ENCODE assay signal across 30 cellular contexts in genomic region chr13:44812818-44813217, GRCh38.
A peak's percentile ranks its signal among the peaks of the same experiment; 100 is the strongest.
DNase-seq lines count a peak whose midpoint lies in the region; ATAC-seq and TF ChIP-seq lines count a peak whose summit lies in the region.
"Had no signal": no experiment of that assay in that cellular context is flagged by ENCODE, and none has a peak within 500 bp of the region (broad histone marks: within the 10 kb centered on the region; RNA-seq: fewer than 3 reads in every experiment).

No MANE protein-coding gene starts in this region.

- H4K20me1 ChIP-seq in Karpas-422 (ENCODE audit: insufficient read depth, low read depth, low read length) (no peaks in the 10 kb centered on the region), smooth muscle cell (ENCODE audit: low read depth) (no peaks in the 10 kb centered on the region)

- POLR2A ChIA-PET in activated CD4-positive, alpha-beta memory T cell treated with anti-CD3 and anti-CD28 coated beads for 36 hours (lab: Charles Lee), result no interaction called here

- peak; percentile 11 for DNase-seq in Karpas-422
- no peak for DNase-seq in chondrocyte (ENCODE audit: low spot score)
- DNase-seq in fibroblast of pulmonary artery (ENCODE audit: low read depth), result peak; percentile 59
- no peak for DNase-seq in smooth muscle cell (lab: John Stamatoyannopoulos, UW; ENCODE audit: unreplicated experiment)
- DNase-seq in activated gamma-delta T cell (lab: John Stamatoyannopoulos, UW), result no peak
- DNase-seq in activated CD4-positive, alpha-beta memory T cell treated with anti-CD3 and anti-CD28 coated beads for 36 hours, result no peak
- DNase-seq in NCI-H1092 (lab: John Stamatoyannopoulos, UW), result no peak
- DNase-seq: activated CD4-positive, alpha-beta T cell treated with anti-CD3 and anti-CD28 coated beads, Interleukin-2, amount 50 U/mL, for 48 hours; activated CD4-positive, CD25-positive, alpha-beta regulatory T cell treated with anti-CD3 and anti-CD28 coated beads, Interleukin-2, amount 50 U/mL, for 72 hours; activated CD8-positive, alpha-beta memory T cell treated with anti-CD3 and anti-CD28 coated beads, Interleukin-2, amount 50 U/mL, for 48 hours; activated naive CD4-positive, alpha-beta T cell treated with anti-CD3 and anti-CD28 coated beads for 36 hours; effector CD8-positive, alpha-beta T cell; gastrocnemius medialis; GOT3; hippocampal formation; mammary epithelial cell; mucosa of descending colon; natural killer cell; NCI-H1417 treated with DMSO at 0.1 percent for 48 hours; nucleus accumbens; SK-N-SH; stimulated activated naive B cell treated with anti-CD40 and anti-IgM and Interleukin-4, amounts not matched to agents 10 μg/mL and 1 μg/mL and 100 μg/mL, for 72 hours; substantia nigra had no signal

- H3K9me3 ChIP-seq in Karpas-422 (ENCODE audit: low read length), result no peaks in the 10 kb centered on the region
- no peaks in the 10 kb centered on the region for H3K9me3 ChIP-seq in smooth muscle cell (replicated peaks; ENCODE audit: low read depth)
- H3K9me3 ChIP-seq: breast epithelium, gastrocnemius medialis, mucosa of descending colon, SK-N-SH had no signal

- H3K27ac Mint-ChIP-seq in chondrocyte (ENCODE audit: unreplicated experiment), result peak overlapping the region; percentile 58
- H3K27ac Mint-ChIP-seq in activated CD4-positive, alpha-beta memory T cell treated with anti-CD3 and anti-CD28 coated beads for 36 hours, result no peak overlapping the region
- H3K27ac Mint-ChIP-seq: activated naive CD4-positive, alpha-beta T cell treated with anti-CD3 and anti-CD28 coated beads for 36 hours; activated T-helper 1 cell treated with anti-CD3 and anti-CD28 coated beads, Interleukin-12 subunit alpha, Interleukin-12 subunit beta, Interleukin-2, Interleukin-4 antibody, amounts not matched to agents 30 ng/mL and 10 ng/mL and 1 ng/mL, durations not matched to agents 14 hours and 24 hours and 36 hours; CD14-positive monocyte; natural killer cell; stimulated activated naive B cell treated with anti-CD40 and anti-IgM and Interleukin-4, amounts not matched to agents 10 μg/mL and 1 μg/mL and 100 μg/mL, for 72 hours; T-helper 1 cell treated with Interleukin-12 subunit alpha and Interleukin-12 subunit beta and Interleukin-4 antibody, amounts not matched to agents 30 μg/mL and 1 μg/mL, for 36 hours had no signal

- intact Hi-C loops in activated CD4-positive, alpha-beta memory T cell treated with anti-CD3 and anti-CD28 coated beads for 36 hours (cut with micrococcal nuclease), result no loop called here

- H3K9me3 Mint-ChIP-seq in chondrocyte (ENCODE audit: low read depth), result no peaks in the 10 kb centered on the region
- no peaks in the 10 kb centered on the region for H3K9me3 Mint-ChIP-seq in activated CD4-positive, alpha-beta memory T cell treated with anti-CD3 and anti-CD28 coated beads for 36 hours
- H3K9me3 Mint-ChIP-seq: activated naive CD4-positive, alpha-beta T cell treated with anti-CD3 and anti-CD28 coated beads for 36 hours; activated T-helper 1 cell treated with anti-CD3 and anti-CD28 coated beads, Interleukin-12 subunit alpha, Interleukin-12 subunit beta, Interleukin-2, Interleukin-4 antibody, amounts not matched to agents 30 ng/mL and 10 ng/mL and 1 ng/mL, durations not matched to agents 14 hours and 24 hours and 36 hours; CD14-positive monocyte; natural killer cell; stimulated activated naive B cell treated with anti-CD40 and anti-IgM and Interleukin-4, amounts not matched to agents 10 μg/mL and 1 μg/mL and 100 μg/mL, for 72 hours; T-helper 1 cell treated with Interleukin-12 subunit alpha and Interleukin-12 subunit beta and Interleukin-4 antibody, amounts not matched to agents 30 μg/mL and 1 μg/mL, for 36 hours had no signal

- no peaks in the 10 kb centered on the region for H3K36me3 Mint-ChIP-seq in chondrocyte (ENCODE audit: low read depth)
- no peaks in the 10 kb centered on the region for H3K36me3 Mint-ChIP-seq in activated CD4-positive, alpha-beta memory T cell treated with anti-CD3 and anti-CD28 coated beads for 36 hours
- H3K36me3 Mint-ChIP-seq: CD14-positive monocyte; natural killer cell; stimulated activated naive B cell treated with anti-CD40 and anti-IgM and Interleukin-4, amounts not matched to agents 10 μg/mL and 1 μg/mL and 100 μg/mL, for 72 hours had no signal

- no peak for ATAC-seq in GM21360 (IDR thresholded peaks at IDR 0.05; ENCODE audit: unreplicated experiment)
- ATAC-seq: gastrocnemius medialis; mucosa of descending colon; natural killer cell; Right ventricle myocardium inferior; stimulated activated naive B cell treated with anti-CD40 and anti-IgM and Interleukin-4, amounts not matched to agents 10 μg/mL and 1 μg/mL and 100 μg/mL, for 72 hours had no signal

- H3K36me3 ChIP-seq in Karpas-422 (ENCODE audit: insufficient read depth, low read length), result no peaks in the 10 kb centered on the region
- H3K36me3 ChIP-seq in smooth muscle cell (ENCODE audit: low read depth), result no peaks in the 10 kb centered on the region
- H3K36me3 ChIP-seq: breast epithelium, gastrocnemius medialis had no signal

- H3K4me3 ChIP-seq in Karpas-422 (ENCODE audit: low read length) (no peak overlapping the region), fibroblast of pulmonary artery (replicated peaks; ENCODE audit: low read depth, low read length) (no peak overlapping the region), smooth muscle cell (no peak overlapping the region)
- H3K4me3 ChIP-seq: breast epithelium, gastrocnemius medialis, mucosa of descending colon had no signal

- no peak overlapping the region for H3K4me2 ChIP-seq in Karpas-422 (ENCODE audit: low read depth, low read length, poor library complexity, severe bottlenecking)
- peak overlapping the region; percentile 11 for H3K4me2 ChIP-seq in smooth muscle cell
- H3K4me2 ChIP-seq: KMS-11, SK-N-SH had no signal

- CTCF ChIA-PET in activated CD4-positive, alpha-beta memory T cell treated with anti-CD3 and anti-CD28 coated beads for 36 hours (lab: Charles Lee), result no interaction called here

- H3F3A ChIP-seq in smooth muscle cell (ENCODE audit: low read depth), result no peaks in the 10 kb centered on the region

- no peak for TF ChIP-seq CTCF in chondrocyte (IDR thresholded peaks at IDR 0.05)
- TF ChIP-seq CTCF in fibroblast of pulmonary artery (IDR thresholded peaks at IDR 0.05; ENCODE audit: low read length, missing control alignments), result no peak
- TF ChIP-seq CTCF in smooth muscle cell (IDR thresholded peaks at IDR 0.05; ENCODE audit: borderline replicate concordance, insufficient read depth, poor library complexity, severe bottlenecking), result no peak

- no peak overlapping the region for H3K9ac ChIP-seq in Karpas-422 (ENCODE audit: low read length)
- H3K9ac ChIP-seq in smooth muscle cell (ENCODE audit: low read depth), result no peak overlapping the region
- H3K9ac ChIP-seq: KMS-11, SK-N-SH had no signal

- no peaks in the 10 kb centered on the region for H3K27me3 Mint-ChIP-seq in chondrocyte (ENCODE audit: low read depth)
- peaks cover 22% of the 10 kb centered on the region for H3K27me3 Mint-ChIP-seq in activated CD4-positive, alpha-beta memory T cell treated with anti-CD3 and anti-CD28 coated beads for 36 hours

- H3K4me3 Mint-ChIP-seq in chondrocyte (ENCODE audit: unreplicated experiment), result no peak overlapping the region
- no peak overlapping the region for H3K4me3 Mint-ChIP-seq in activated CD4-positive, alpha-beta memory T cell treated with anti-CD3 and anti-CD28 coated beads for 36 hours
- H3K4me3 Mint-ChIP-seq: activated naive CD4-positive, alpha-beta T cell treated with anti-CD3 and anti-CD28 coated beads for 36 hours; activated T-helper 1 cell treated with anti-CD3 and anti-CD28 coated beads, Interleukin-12 subunit alpha, Interleukin-12 subunit beta, Interleukin-2, Interleukin-4 antibody, amounts not matched to agents 30 ng/mL and 10 ng/mL and 1 ng/mL, durations not matched to agents 14 hours and 24 hours and 36 hours; CD14-positive monocyte; natural killer cell; stimulated activated naive B cell treated with anti-CD40 and anti-IgM and Interleukin-4, amounts not matched to agents 10 μg/mL and 1 μg/mL and 100 μg/mL, for 72 hours; T-helper 1 cell treated with Interleukin-12 subunit alpha and Interleukin-12 subunit beta and Interleukin-4 antibody, amounts not matched to agents 30 μg/mL and 1 μg/mL, for 36 hours had no signal

- H2AFZ ChIP-seq in Karpas-422 (ENCODE audit: low read length), result no peak overlapping the region
- peak overlapping the region; percentile 67 for H2AFZ ChIP-seq in smooth muscle cell (ENCODE audit: low read depth)

- H3K27me3 ChIP-seq in Karpas-422 (ENCODE audit: low read length) (no peaks in the 10 kb centered on the region), smooth muscle cell (ENCODE audit: low read depth) (no peaks in the 10 kb centered on the region)
- H3K27me3 ChIP-seq: breast epithelium, gastrocnemius medialis had no signal

- H3K9me2 ChIP-seq in Karpas-422 (replicated peaks; ENCODE audit: insufficient read depth, low read length), result no peaks in the 10 kb centered on the region
- H3K9me2 ChIP-seq: SK-N-SH had no signal

- H3K4me1 ChIP-seq in Karpas-422 (ENCODE audit: low read length) (no peaks in the 10 kb centered on the region), smooth muscle cell (ENCODE audit: low read depth) (no peaks in the 10 kb centered on the region)
- H3K4me1 ChIP-seq: breast epithelium had no signal

- H3K79me2 ChIP-seq in Karpas-422 (ENCODE audit: low read length) (no peaks in the 10 kb centered on the region), smooth muscle cell (ENCODE audit: low read depth) (no peaks in the 10 kb centered on the region)

- no peak overlapping the region for H3K27ac ChIP-seq in Karpas-422 (ENCODE audit: low read length)
- H3K27ac ChIP-seq in smooth muscle cell (ENCODE audit: low read depth), result peak overlapping the region; percentile 59
- H3K27ac ChIP-seq: breast epithelium, gastrocnemius medialis, KMS-11 had no signal

- 60% methylated on average over 3 of the region's 3 CpGs for WGBS in smooth muscle cell (ENCODE audit: low lambda C conversion rate)

- peaks cover 88% of the 10 kb centered on the region for H3K4me1 Mint-ChIP-seq in chondrocyte (ENCODE audit: low read depth)
- peaks cover 12% of the 10 kb centered on the region for H3K4me1 Mint-ChIP-seq in activated CD4-positive, alpha-beta memory T cell treated with anti-CD3 and anti-CD28 coated beads for 36 hours (ENCODE audit: low read depth)
- H3K4me1 Mint-ChIP-seq: natural killer cell; stimulated activated naive B cell treated with anti-CD40 and anti-IgM and Interleukin-4, amounts not matched to agents 10 μg/mL and 1 μg/mL and 100 μg/mL, for 72 hours had no signal

Comparison
In these comparisons a context has a peak if more than half of its experiments do, and no peak if none do; other contexts are left out.
1. DNase-seq: peak in Karpas-422 (single experiment) and fibroblast of pulmonary artery (single experiment); none in chondrocyte (single experiment), smooth muscle cell (single experiment), activated gamma-delta T cell (single experiment), activated CD4-positive, alpha-beta memory T cell treated with anti-CD3 and anti-CD28 coated beads for 36 hours (single experiment) and NCI-H1092 (single experiment).